Comparison of ENCODE assay signal across 21 cellular contexts in genomic region chr10:122331100-122331499, GRCh38. TPM values are rescaled to one million over a fixed set of nuclear protein-coding genes. Genes with fewer than 3 reads are reported as not detected.
A peak's percentile ranks its signal among the peaks of the same experiment; 100 is the strongest.
DNase-seq lines count a peak whose midpoint lies in the region; ATAC-seq, FAIRE-seq and TF ChIP-seq lines count a peak whose summit lies in the region.
"Had no signal": no experiment of that assay in that cellular context is flagged by ENCODE, and none has a peak within 500 bp of the region (broad histone marks: within the 10 kb centered on the region; RNA-seq: fewer than 3 reads in every experiment).

No MANE protein-coding gene starts in this region.

- CTCF ChIA-PET in A549 (lab: Yijun Ruan, JAX) = interaction anchor here (1.0 to 3.4 kb wide), 4 partner anchors 10 to 33 kb away, joined by 3 to 13 read pairs (median 7); no protein-coding TSS in a partner anchor

- no peak overlapping the region for H4K8ac ChIP-seq in mesenchymal stem cell (ENCODE audit: low read length)

- H2AK5ac ChIP-seq in mesenchymal stem cell (ENCODE audit: low read length, severe bottlenecking) = peak overlapping the region; percentile 17

- H3K9me3 ChIP-seq in A549 (no peaks in the 10 kb centered on the region), body of pancreas (no peaks in the 10 kb centered on the region), mesenchymal stem cell (ENCODE audit: control insufficient read depth, low read length) (no peaks in the 10 kb centered on the region), transverse colon (no peaks in the 10 kb centered on the region), right cardiac atrium (ENCODE audit: control insufficient read depth, low read length) (no peaks in the 10 kb centered on the region)
- H3K9me3 ChIP-seq: BLaER1, Peyer's patch, SK-N-SH had no signal

- TF ChIP-seq POLR2A in A549 (IDR thresholded peaks at IDR 0.05; ENCODE audit: low read length) = no peak
- TF ChIP-seq POLR2A in body of pancreas (IDR thresholded peaks at IDR 0.05) = no peak
- no peak for TF ChIP-seq POLR2A in transverse colon (IDR thresholded peaks at IDR 0.05)

- ATAC-seq in A549 = 0 out of 6 replicates have a peak, but pooled peaks of 1 of the 2 experiments have one; percentile 14
- peak; percentile 18 for ATAC-seq in body of pancreas
- ATAC-seq in HG03039 (IDR thresholded peaks at IDR 0.05; ENCODE audit: unreplicated experiment) = no peak
- ATAC-seq in right cardiac atrium = no peak
- ATAC-seq: CD8-positive, alpha-beta T cell had no signal

- in situ Hi-C loops in transverse colon (cut with MboI; ENCODE audit: low pct_ligation_motif_present in 1 of 4, low pct_unique_long_range_greater_than_20kb in 1 of 4, low sequenced_read_pairs in 3 of 4) = no loop called here

- TF ChIP-seq RAD21 in A549 (conservative IDR thresholded peaks at IDR 0.05 in 1 of 2, IDR thresholded peaks at IDR 0.05 in 1 of 2) = no peak

- H2BK15ac ChIP-seq in mesenchymal stem cell (ENCODE audit: low read depth, poor library complexity, severe bottlenecking) = no peak overlapping the region

- H3K14ac ChIP-seq in mesenchymal stem cell (ENCODE audit: low read length in 2 of 2) = no peak overlapping the region

- no peaks in the 10 kb centered on the region for H3K36me3 Mint-ChIP-seq in progenitor cell of endocrine pancreas (ENCODE audit: insufficient read depth)
- H3K36me3 Mint-ChIP-seq: CD8-positive, alpha-beta T cell; IgD-negative memory B cell had no signal

- H2BK120ac ChIP-seq in mesenchymal stem cell (ENCODE audit: low read depth, low read length) = no peak overlapping the region

- H3K4me1 Mint-ChIP-seq in progenitor cell of endocrine pancreas (ENCODE audit: low read depth) = peaks cover 14% of the 10 kb centered on the region

- H3K9me3 Mint-ChIP-seq in progenitor cell of endocrine pancreas (ENCODE audit: low read depth) = no peaks in the 10 kb centered on the region
- H3K9me3 Mint-ChIP-seq: CD8-positive, alpha-beta T cell had no signal

- H3K27me3 Mint-ChIP-seq in progenitor cell of endocrine pancreas = no peaks in the 10 kb centered on the region

- no peak overlapping the region for H3K9ac ChIP-seq in mesenchymal stem cell (ENCODE audit: low read length)
- H3K9ac ChIP-seq: BLaER1, SK-N-SH had no signal

- H3K4ac ChIP-seq in mesenchymal stem cell (ENCODE audit: low read depth in 1 of 2, low read length in 2 of 2) = no peak overlapping the region

- no peak overlapping the region for H3K23ac ChIP-seq in mesenchymal stem cell (ENCODE audit: low read length in 2 of 2)

- FAIRE-seq in A549 (lab: Jason Lieb, UNC) = no peak
- FAIRE-seq: H54 had no signal

- peak overlapping the region; percentile 80 for H3K4me2 ChIP-seq in A549
- H3K4me2 ChIP-seq in mesenchymal stem cell (ENCODE audit: low read length, poor library complexity, severe bottlenecking) = no peak overlapping the region
- H3K4me2 ChIP-seq: BLaER1, SK-N-SH had no signal

- WGBS in A549 (ENCODE audit: missing lambda C conversion rate) = 70% methylated on average over 7 of the region's 7 CpGs
- WGBS in body of pancreas, 2 donors = 51 to 62% methylated on average over 7 of the region's 7 CpGs
- 94% methylated on average over 6 of the region's 7 CpGs for WGBS in mesenchymal stem cell
- 49 to 68% methylated on average over 7 of the region's 7 CpGs for WGBS in transverse colon (ENCODE audit: low coverage in 1 of 2), 2 donors
- 85% methylated on average over 7 of the region's 7 CpGs for WGBS in right cardiac atrium

- peaks cover 24% of the 10 kb centered on the region for H3K4me1 ChIP-seq in A549
- peaks cover 6% of the 10 kb centered on the region for H3K4me1 ChIP-seq in body of pancreas
- peaks cover 8% of the 10 kb centered on the region for H3K4me1 ChIP-seq in mesenchymal stem cell (ENCODE audit: control insufficient read depth, insufficient read depth, low read depth, low read length)
- no peaks in the 10 kb centered on the region for H3K4me1 ChIP-seq in transverse colon
- no peaks in the 10 kb centered on the region for H3K4me1 ChIP-seq in right cardiac atrium (ENCODE audit: control insufficient read depth, insufficient read depth, low read length)
- H3K4me1 ChIP-seq: BLaER1, Peyer's patch had no signal

- POLR2A ChIA-PET in A549 (lab: Yijun Ruan, JAX) = no interaction called here

- no peak overlapping the region for H3K4me3 ChIP-seq in A549
- no peak overlapping the region for H3K4me3 ChIP-seq in body of pancreas
- no peak overlapping the region for H3K4me3 ChIP-seq in mesenchymal stem cell (ENCODE audit: insufficient read depth in 1 of 2, low read depth in 1 of 2, low read length in 2 of 2)
- no peak overlapping the region for H3K4me3 ChIP-seq in transverse colon
- no peak overlapping the region for H3K4me3 ChIP-seq in right cardiac atrium (ENCODE audit: low read length)
- H3K4me3 ChIP-seq: BLaER1, Peyer's patch had no signal

- H3K18ac ChIP-seq in mesenchymal stem cell (ENCODE audit: low read depth in 1 of 2, low read length in 2 of 2) = no peak overlapping the region

- no peak overlapping the region for H4K91ac ChIP-seq in mesenchymal stem cell (ENCODE audit: low read length)

- DNase-seq in A549 (ENCODE audit: low read depth in 1 of 2, low spot score in 1 of 2) (no peak), body of pancreas (no peak), mesenchymal stem cell (no peak), progenitor cell of endocrine pancreas (ENCODE audit: low spot score, unreplicated experiment) (no peak), transverse colon (no peak), right cardiac atrium (no peak), NCI-H1417 treated with DMSO at 0.1 percent for 48 hours (lab: John Stamatoyannopoulos, UW) (no peak)
- DNase-seq: 8988T; CD8-positive, alpha-beta T cell; Kasumi-1; NCI-H1105 treated with DMSO at 0.1 percent for 48 hours; NCI-H187; NCI-H226; NCI-H524 treated with DMSO at 0.1 percent for 48 hours; Peyer's patch; SHP77; SK-N-SH had no signal

- TF ChIP-seq CTCF in A549 (IDR thresholded peaks at IDR 0.05) (no peak), body of pancreas (IDR thresholded peaks at IDR 0.05) (no peak), progenitor cell of endocrine pancreas (IDR thresholded peaks at IDR 0.05; ENCODE audit: unreplicated experiment) (no peak), transverse colon (IDR thresholded peaks at IDR 0.05) (no peak)

- peak overlapping the region; percentile 49 for H3K27ac Mint-ChIP-seq in progenitor cell of endocrine pancreas
- H3K27ac Mint-ChIP-seq: CD8-positive, alpha-beta T cell; IgD-negative memory B cell had no signal

- H3K27ac ChIP-seq in A549 (peak overlapping the region; percentile 69 to 85), body of pancreas (peak overlapping the region in 3 of 4 donors; percentile 49 to 68 (median 66)), mesenchymal stem cell (ENCODE audit: low read length, poor library complexity, severe bottlenecking) (peak overlapping the region; percentile 91), transverse colon (no peak overlapping the region), right cardiac atrium (ENCODE audit: low read length) (no peak overlapping the region)
- H3K27ac ChIP-seq: BLaER1, Peyer's patch had no signal

- no peaks in the 10 kb centered on the region for H3K36me3 ChIP-seq in body of pancreas (replicated peaks in 1 of 2; ENCODE audit: insufficient read depth in 1 of 2, low read depth in 2 of 2)
- H3K36me3 ChIP-seq in mesenchymal stem cell (ENCODE audit: control insufficient read depth in 1 of 2, insufficient read depth in 2 of 2, low read depth in 1 of 2, low read length in 2 of 2) = no peaks in the 10 kb centered on the region
- no peaks in the 10 kb centered on the region for H3K36me3 ChIP-seq in transverse colon
- H3K36me3 ChIP-seq: BLaER1, Peyer's patch had no signal

- no peak overlapping the region for H3K4me3 Mint-ChIP-seq in progenitor cell of endocrine pancreas (ENCODE audit: low read depth)
- H3K4me3 Mint-ChIP-seq: CD8-positive, alpha-beta T cell; IgD-negative memory B cell had no signal

- intact Hi-C loops in body of pancreas (cut with DNase I) (no loop called here), transverse colon (cut with DNase I; ENCODE audit: low total_unique reads) (no loop called here), right cardiac atrium (cut with DNase I) (no loop called here)

- H2BK5ac ChIP-seq in mesenchymal stem cell (ENCODE audit: low read depth, low read length, poor library complexity, severe bottlenecking) = peak overlapping the region; percentile 81

- H3K27me3 ChIP-seq in body of pancreas (no peaks in the 10 kb centered on the region), mesenchymal stem cell (ENCODE audit: control insufficient read depth in 1 of 2, insufficient read depth in 1 of 2, low read length in 2 of 2) (no peaks in the 10 kb centered on the region), transverse colon (no peaks in the 10 kb centered on the region), right cardiac atrium (ENCODE audit: control insufficient read depth, insufficient read depth) (no peaks in the 10 kb centered on the region)
- H3K27me3 ChIP-seq: BLaER1, Peyer's patch had no signal

- no peaks in the 10 kb centered on the region for H3K79me1 ChIP-seq in mesenchymal stem cell (replicated peaks; ENCODE audit: low read length, poor library complexity, severe bottlenecking)

- H2BK12ac ChIP-seq in mesenchymal stem cell (ENCODE audit: low read length in 2 of 2) = no peak overlapping the region

- no peak overlapping the region for H2AFZ ChIP-seq in mesenchymal stem cell (ENCODE audit: low read depth, low read length)

- no peak for TF ChIP-seq EP300 in A549 (IDR thresholded peaks at IDR 0.05)
- TF ChIP-seq EP300 in transverse colon (IDR thresholded peaks at IDR 0.05; ENCODE audit: low read depth) = no peak

TF ChIP-seq in A549, 52 proteins besides CTCF, POLR2A, EP300 and RAD21:
- TF ChIP-seq CHD2 (IDR thresholded peaks at IDR 0.05; ENCODE audit: low read length, partially characterized antibody) = no peak
- 0 out of 5 replicates have a peak, but pooled peaks of 1 of the 2 experiments have one; percentile 25 for TF ChIP-seq JUN (IDR thresholded peaks at IDR 0.05)

RNA-seq across cellular contexts. Expression of gene PLEKHA1, which starts 43.4 kb away (rescaled TPM):
- 52.0 and 62.4 TPM in 2 replicates for polyA plus RNA-seq in A549 (2011; rRNA removed)
- polyA plus RNA-seq in A549 (2012; cell fraction: cytosol; rRNA removed) = 12.4 and 13.9 TPM in 2 replicates
- polyA plus RNA-seq in A549 (2012; cell fraction: nucleus; rRNA removed) = 9.2 and 12.8 TPM in 2 replicates
- polyA plus RNA-seq in A549 (2017; fragmentation: RNase III; extraction: RNeasy Plus Mini Kit Qiagen cat#74134 plus additional on column Dnase treatment) = 22.8 to 27.1 TPM (median 26.7 TPM) in 3 replicates
- 18.2 and 25.2 TPM in 2 replicates for polyA minus RNA-seq in A549 (2011; rRNA and poly(A)+ RNA removed)
- total RNA-seq in body of pancreas = 10 to 100 TPM; 14.2 to 26.5 TPM
- 14.3 TPM for polyA plus RNA-seq in mesenchymal stem cell (2013, experiment 1 of 2)
- 15.1 TPM for polyA plus RNA-seq in mesenchymal stem cell (2013, experiment 2 of 2)
- 44.0 and 44.3 TPM in 2 replicates for total RNA-seq in progenitor cell of endocrine pancreas
- 10 to 100 TPM; 10.7 to 40.3 (median 28.9) TPM for total RNA-seq in transverse colon
- total RNA-seq in right cardiac atrium = 10 to 100 TPM; 35.8 to 42.8 (median 39.6) TPM
- 15.7 TPM for polyA plus RNA-seq in right cardiac atrium

Comparison
In these comparisons a context has a peak if more than half of its experiments do, and no peak if none do; other contexts are left out.
1. H3K27ac ChIP-seq: peak in A549 (2 of 2), body of pancreas (3 of 4) and mesenchymal stem cell (single experiment); none in transverse colon (0 of 4) and right cardiac atrium (single experiment).